1 cellular context compared by ENCODE assay signal in genomic region chr6:110468696-110469095, GRCh38.
TF ChIP-seq lines count a peak whose summit lies in the region.

No MANE protein-coding gene starts in this region.

TF ChIP-seq in GM23338, 12 proteins besides CTCF, POLR2A, EP300 and RAD21 (continued from another document):
- TF ChIP-seq, protein P1, sequence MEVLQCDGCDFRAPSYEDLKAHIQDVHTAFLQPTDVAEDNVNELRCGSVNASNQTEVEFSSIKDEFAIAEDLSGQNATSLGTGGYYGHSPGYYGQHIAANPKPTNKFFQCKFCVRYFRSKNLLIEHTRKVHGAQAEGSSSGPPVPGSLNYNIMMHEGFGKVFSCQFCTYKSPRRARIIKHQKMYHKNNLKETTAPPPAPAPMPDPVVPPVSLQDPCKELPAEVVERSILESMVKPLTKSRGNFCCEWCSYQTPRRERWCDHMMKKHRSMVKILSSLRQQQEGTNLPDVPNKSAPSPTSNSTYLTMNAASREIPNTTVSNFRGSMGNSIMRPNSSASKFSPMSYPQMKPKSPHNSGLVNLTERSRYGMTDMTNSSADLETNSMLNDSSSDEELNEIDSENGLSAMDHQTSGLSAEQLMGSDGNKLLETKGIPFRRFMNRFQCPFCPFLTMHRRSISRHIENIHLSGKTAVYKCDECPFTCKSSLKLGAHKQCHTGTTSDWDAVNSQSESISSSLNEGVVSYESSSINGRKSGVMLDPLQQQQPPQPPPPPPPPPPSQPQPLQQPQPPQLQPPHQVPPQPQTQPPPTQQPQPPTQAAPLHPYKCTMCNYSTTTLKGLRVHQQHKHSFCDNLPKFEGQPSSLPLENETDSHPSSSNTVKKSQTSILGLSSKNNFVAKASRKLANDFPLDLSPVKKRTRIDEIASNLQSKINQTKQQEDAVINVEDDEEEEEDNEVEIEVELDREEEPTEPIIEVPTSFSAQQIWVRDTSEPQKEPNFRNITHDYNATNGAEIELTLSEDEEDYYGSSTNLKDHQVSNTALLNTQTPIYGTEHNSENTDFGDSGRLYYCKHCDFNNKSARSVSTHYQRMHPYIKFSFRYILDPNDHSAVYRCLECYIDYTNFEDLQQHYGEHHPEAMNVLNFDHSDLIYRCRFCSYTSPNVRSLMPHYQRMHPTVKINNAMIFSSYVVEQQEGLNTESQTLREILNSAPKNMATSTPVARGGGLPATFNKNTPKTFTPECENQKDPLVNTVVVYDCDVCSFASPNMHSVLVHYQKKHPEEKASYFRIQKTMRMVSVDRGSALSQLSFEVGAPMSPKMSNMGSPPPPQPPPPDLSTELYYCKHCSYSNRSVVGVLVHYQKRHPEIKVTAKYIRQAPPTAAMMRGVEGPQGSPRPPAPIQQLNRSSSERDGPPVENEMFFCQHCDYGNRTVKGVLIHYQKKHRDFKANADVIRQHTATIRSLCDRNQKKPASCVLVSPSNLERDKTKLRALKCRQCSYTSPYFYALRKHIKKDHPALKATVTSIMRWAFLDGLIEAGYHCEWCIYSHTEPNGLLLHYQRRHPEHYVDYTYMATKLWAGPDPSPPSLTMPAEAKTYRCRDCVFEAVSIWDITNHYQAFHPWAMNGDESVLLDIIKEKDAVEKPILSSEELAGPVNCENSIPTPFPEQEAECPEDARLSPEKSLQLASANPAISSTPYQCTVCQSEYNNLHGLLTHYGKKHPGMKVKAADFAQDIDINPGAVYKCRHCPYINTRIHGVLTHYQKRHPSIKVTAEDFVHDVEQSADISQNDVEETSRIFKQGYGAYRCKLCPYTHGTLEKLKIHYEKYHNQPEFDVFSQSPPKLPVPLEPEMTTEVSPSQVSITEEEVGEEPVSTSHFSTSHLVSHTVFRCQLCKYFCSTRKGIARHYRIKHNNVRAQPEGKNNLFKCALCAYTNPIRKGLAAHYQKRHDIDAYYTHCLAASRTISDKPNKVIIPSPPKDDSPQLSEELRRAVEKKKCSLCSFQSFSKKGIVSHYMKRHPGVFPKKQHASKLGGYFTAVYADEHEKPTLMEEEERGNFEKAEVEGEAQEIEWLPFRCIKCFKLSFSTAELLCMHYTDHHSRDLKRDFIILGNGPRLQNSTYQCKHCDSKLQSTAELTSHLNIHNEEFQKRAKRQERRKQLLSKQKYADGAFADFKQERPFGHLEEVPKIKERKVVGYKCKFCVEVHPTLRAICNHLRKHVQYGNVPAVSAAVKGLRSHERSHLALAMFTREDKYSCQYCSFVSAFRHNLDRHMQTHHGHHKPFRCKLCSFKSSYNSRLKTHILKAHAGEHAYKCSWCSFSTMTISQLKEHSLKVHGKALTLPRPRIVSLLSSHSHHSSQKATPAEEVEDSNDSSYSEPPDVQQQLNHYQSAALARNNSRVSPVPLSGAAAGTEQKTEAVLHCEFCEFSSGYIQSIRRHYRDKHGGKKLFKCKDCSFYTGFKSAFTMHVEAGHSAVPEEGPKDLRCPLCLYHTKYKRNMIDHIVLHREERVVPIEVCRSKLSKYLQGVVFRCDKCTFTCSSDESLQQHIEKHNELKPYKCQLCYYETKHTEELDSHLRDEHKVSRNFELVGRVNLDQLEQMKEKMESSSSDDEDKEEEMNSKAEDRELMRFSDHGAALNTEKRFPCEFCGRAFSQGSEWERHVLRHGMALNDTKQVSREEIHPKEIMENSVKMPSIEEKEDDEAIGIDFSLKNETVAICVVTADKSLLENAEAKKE (CRISPR knock-in tag; IDR thresholded peaks at IDR 0.05) = no peak
- TF ChIP-seq NANOG (IDR thresholded peaks at IDR 0.05; ENCODE audit: borderline replicate concordance) (no peak), ZNF114 (CRISPR knock-in tag; IDR thresholded peaks at IDR 0.05) (no peak), STAT1 (IDR thresholded peaks at IDR 0.05; ENCODE audit: unreplicated experiment) (no peak), ETS1 (IDR thresholded peaks at IDR 0.05) (no peak), CREB1 (CRISPR knock-in tag; IDR thresholded peaks at IDR 0.05; ENCODE audit: low read depth) (no peak), POLR2AphosphoS5 (IDR thresholded peaks at IDR 0.05; ENCODE audit: low read depth) (no peak), EZH2 (IDR thresholded peaks at IDR 0.05; ENCODE audit: low read depth, unreplicated experiment) (no peak), JUNB (IDR thresholded peaks at IDR 0.05; ENCODE audit: unreplicated experiment) (no peak), ZNF331 (CRISPR knock-in tag; IDR thresholded peaks at IDR 0.05; ENCODE audit: low read depth) (no peak)
- TF ChIP-seq, protein P2, sequence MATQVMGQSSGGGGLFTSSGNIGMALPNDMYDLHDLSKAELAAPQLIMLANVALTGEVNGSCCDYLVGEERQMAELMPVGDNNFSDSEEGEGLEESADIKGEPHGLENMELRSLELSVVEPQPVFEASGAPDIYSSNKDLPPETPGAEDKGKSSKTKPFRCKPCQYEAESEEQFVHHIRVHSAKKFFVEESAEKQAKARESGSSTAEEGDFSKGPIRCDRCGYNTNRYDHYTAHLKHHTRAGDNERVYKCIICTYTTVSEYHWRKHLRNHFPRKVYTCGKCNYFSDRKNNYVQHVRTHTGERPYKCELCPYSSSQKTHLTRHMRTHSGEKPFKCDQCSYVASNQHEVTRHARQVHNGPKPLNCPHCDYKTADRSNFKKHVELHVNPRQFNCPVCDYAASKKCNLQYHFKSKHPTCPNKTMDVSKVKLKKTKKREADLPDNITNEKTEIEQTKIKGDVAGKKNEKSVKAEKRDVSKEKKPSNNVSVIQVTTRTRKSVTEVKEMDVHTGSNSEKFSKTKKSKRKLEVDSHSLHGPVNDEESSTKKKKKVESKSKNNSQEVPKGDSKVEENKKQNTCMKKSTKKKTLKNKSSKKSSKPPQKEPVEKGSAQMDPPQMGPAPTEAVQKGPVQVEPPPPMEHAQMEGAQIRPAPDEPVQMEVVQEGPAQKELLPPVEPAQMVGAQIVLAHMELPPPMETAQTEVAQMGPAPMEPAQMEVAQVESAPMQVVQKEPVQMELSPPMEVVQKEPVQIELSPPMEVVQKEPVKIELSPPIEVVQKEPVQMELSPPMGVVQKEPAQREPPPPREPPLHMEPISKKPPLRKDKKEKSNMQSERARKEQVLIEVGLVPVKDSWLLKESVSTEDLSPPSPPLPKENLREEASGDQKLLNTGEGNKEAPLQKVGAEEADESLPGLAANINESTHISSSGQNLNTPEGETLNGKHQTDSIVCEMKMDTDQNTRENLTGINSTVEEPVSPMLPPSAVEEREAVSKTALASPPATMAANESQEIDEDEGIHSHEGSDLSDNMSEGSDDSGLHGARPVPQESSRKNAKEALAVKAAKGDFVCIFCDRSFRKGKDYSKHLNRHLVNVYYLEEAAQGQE (IDR thresholded peaks at IDR 0.05; ENCODE audit: unreplicated experiment) = no peak
